20 cellular contexts compared by ENCODE assay signal in genomic region chr14:71113376-71113775, GRCh38.
DNase-seq lines count a peak whose midpoint lies in the region; ATAC-seq and TF ChIP-seq lines count a peak whose summit lies in the region.
"Had no signal": no experiment of that assay in that cellular context is flagged by ENCODE, and none has a peak within 500 bp of the region (broad histone marks: within the 10 kb centered on the region; RNA-seq: fewer than 3 reads in every experiment).

No MANE protein-coding gene starts in this region.

- no peaks in the 10 kb centered on the region for H3K9me2 ChIP-seq in hepatocyte (replicated peaks; ENCODE audit: insufficient read depth)

- CTCF ChIA-PET in AG04450 (lab: Charles Lee), result interaction anchor here (1.6 to 3.7 kb wide), 3 partner anchors 9 to 639 kb away, joined by 5 to 30 read pairs (median 21); no protein-coding TSS in a partner anchor

- H3K27ac ChIP-seq in AG04450 (ENCODE audit: low read depth, low read length), result no peak overlapping the region
- peak overlapping the region; percentile 52 for H3K27ac ChIP-seq in hepatocyte
- H3K27ac ChIP-seq in stomach, result no peak overlapping the region
- H3K27ac ChIP-seq: BLaER1 treated with 17β-estradiol and CSF1 and Interleukin-3, amounts not matched to agents 10 nM and 100 nM; RWPE1; upper lobe of right lung had no signal

- no peaks in the 10 kb centered on the region for H3K27me3 ChIP-seq in AG04450 (ENCODE audit: control insufficient read depth, insufficient read depth, low read length)
- H3K27me3 ChIP-seq in hepatocyte, result no peaks in the 10 kb centered on the region
- no peaks in the 10 kb centered on the region for H3K27me3 ChIP-seq in stomach
- H3K27me3 ChIP-seq: BLaER1 treated with 17β-estradiol and CSF1 and Interleukin-3, amounts not matched to agents 10 nM and 100 nM; upper lobe of right lung had no signal

- TF ChIP-seq POLR2A in stomach (IDR thresholded peaks at IDR 0.05), result no peak

- ATAC-seq in GM18517 (IDR thresholded peaks at IDR 0.05; ENCODE audit: unreplicated experiment), result no peak
- ATAC-seq: activated CD4-positive, CD25-positive, alpha-beta regulatory T cell treated with anti-CD3 and anti-CD28 coated beads, Interleukin-2, amount 50 U/mL, for 24 hours; left lobe of liver; natural killer cell; sciatic nerve; upper lobe of right lung had no signal

- intact Hi-C loops in stomach (cut with DNase I; ENCODE audit: low total_unique reads), result no loop called here

- H2AFZ ChIP-seq in hepatocyte, result no peak overlapping the region

- H3K36me3 ChIP-seq in hepatocyte (replicated peaks; ENCODE audit: insufficient read depth, low read depth) (no peaks in the 10 kb centered on the region), stomach (peaks cover 13 to 49% (median 36%) of the 10 kb centered on the region in 4 donors)

- H4K20me1 ChIP-seq in hepatocyte (ENCODE audit: insufficient read depth, poor library complexity, severe bottlenecking), result no peaks in the 10 kb centered on the region

- H3K79me2 ChIP-seq in hepatocyte, result no peaks in the 10 kb centered on the region

- DNase-seq in AG04450 (ENCODE audit: low read depth, low spot score) (peak; percentile 49), LHCN-M2 (ENCODE audit: low read depth) (peak; percentile 12), cardiac fibroblast (ENCODE audit: low read depth in 2 of 2) (peak; percentile 21 to 51), hepatocyte (ENCODE audit: low spot score) (no peak), NCI-H2196 treated with DMSO at 0.1 percent for 48 hours (lab: John Stamatoyannopoulos, UW; ENCODE audit: unreplicated experiment) (no peak), stomach (no peak), NCI-H146 (lab: John Stamatoyannopoulos, UW) (no peak)
- DNase-seq: activated naive CD4-positive, alpha-beta T cell treated with anti-CD3 and anti-CD28 coated beads for 36 hours; activated T-cell treated with anti-CD3 and anti-CD28 coated beads, Interleukin-2, amount 50 U/mL, for 1 hour; Calu3; natural killer cell; NCI-H1048; NCI-H2029 treated with DMSO at 0.1 percent for 48 hours; upper lobe of right lung had no signal

- TF ChIP-seq EP300 in stomach (IDR thresholded peaks at IDR 0.05), result no peak

- H3K4me3 ChIP-seq in AG04450 (ENCODE audit: low read depth, low read length), result no peak overlapping the region
- no peak overlapping the region for H3K4me3 ChIP-seq in cardiac fibroblast (replicated peaks in 1 of 2; ENCODE audit: low read depth in 2 of 2, low read length in 2 of 2)
- no peak overlapping the region for H3K4me3 ChIP-seq in hepatocyte
- H3K4me3 ChIP-seq in stomach, result no peak overlapping the region
- H3K4me3 ChIP-seq: BLaER1 treated with 17β-estradiol and CSF1 and Interleukin-3, amounts not matched to agents 10 nM and 100 nM; upper lobe of right lung had no signal

- no peak for TF ChIP-seq CTCF in AG04450 (IDR thresholded peaks at IDR 0.05; ENCODE audit: low read depth, low read length)
- TF ChIP-seq CTCF in cardiac fibroblast (IDR thresholded peaks at IDR 0.05; ENCODE audit: low read depth, low read length), result no peak
- no peak for TF ChIP-seq CTCF in hepatocyte (IDR thresholded peaks at IDR 0.05; ENCODE audit: poor library complexity)
- no peak for TF ChIP-seq CTCF in stomach (IDR thresholded peaks at IDR 0.05)

- H3K4me2 ChIP-seq in hepatocyte, result no peak overlapping the region
- H3K4me2 ChIP-seq: BLaER1 treated with 17β-estradiol and CSF1 and Interleukin-3, amounts not matched to agents 10 nM and 100 nM had no signal

- H3K4me1 ChIP-seq in hepatocyte (ENCODE audit: insufficient read depth), result peaks cover 31% of the 10 kb centered on the region
- H3K4me1 ChIP-seq in stomach, result peaks cover 0 to 19% (median 11%) of the 10 kb centered on the region in 4 donors
- H3K4me1 ChIP-seq: upper lobe of right lung had no signal

- POLR2A ChIA-PET in AG04450 (lab: Yijun Ruan, JAX), result no interaction called here

- H3K9me3 ChIP-seq in AG04450 (ENCODE audit: control insufficient read depth, insufficient read depth, low read length), result no peaks in the 10 kb centered on the region
- H3K9me3 ChIP-seq in hepatocyte (ENCODE audit: low read depth), result no peaks in the 10 kb centered on the region
- H3K9me3 ChIP-seq in stomach, result no peaks in the 10 kb centered on the region
- H3K9me3 ChIP-seq: upper lobe of right lung had no signal

Comparison
In these comparisons a context has a peak if more than half of its experiments do, and no peak if none do; other contexts are left out.
1. DNase-seq: peak in AG04450 (single experiment), LHCN-M2 (single experiment) and cardiac fibroblast (2 of 2); none in hepatocyte (single experiment), NCI-H2196 treated with DMSO at 0.1 percent for 48 hours (single experiment), stomach (single experiment) and NCI-H146 (single experiment).